ENCODE assay signal across 8 cellular contexts in genomic region chr12:56152132-56152755, GRCh38. TPM values are rescaled to one million over a fixed set of nuclear protein-coding genes. Genes with fewer than 3 reads are reported as not detected.
DNase-seq lines count a peak whose midpoint lies in the region; ATAC-seq, FAIRE-seq and TF ChIP-seq lines count a peak whose summit lies in the region.

Gene MYL6B (plus strand): TSS chr12:56152587. CDS start chr12:56153919, 1,332 bp downstream.

- H3K27ac Mint-ChIP-seq in activated T-helper 2 cell treated with anti-CD3 and anti-CD28 coated beads, Interferon-gamma antibody, Interleukin-2, Interleukin-4, amounts not matched to agents 10 μg/mL and 5 μg/mL and 100 μg/mL, durations not matched to agents 14 hours and 24 hours and 36 hours, result peak within 1 kb of the TSS; percentile 98
- peak within 1 kb of the TSS; percentile 87 to 97 (median 93) for H3K27ac Mint-ChIP-seq in nephron

- peak; percentile 87 for ATAC-seq in RWPE2 (ENCODE audit: low read depth)
- peak; percentile 91 for ATAC-seq in stimulated activated naive CD8-positive, alpha-beta T cell treated with anti-CD3 and anti-CD28 coated beads, Interleukin-15, Interleukin-2, amounts not matched to agents 100 U/mL and 50 U/mL, for 24 hours

- peaks cover 21% of the 10 kb centered on the region for H3K4me1 ChIP-seq in Loucy (ENCODE audit: insufficient read depth, low read length, poor library complexity, severe bottlenecking)
- no peaks in the 10 kb centered on the region for H3K4me1 ChIP-seq in RWPE2 (ENCODE audit: insufficient read depth, poor library complexity, severe bottlenecking)

- H3K9ac ChIP-seq in Loucy (ENCODE audit: low read depth, low read length, poor library complexity, severe bottlenecking), result peak within 1 kb of the TSS; percentile 92

- TF ChIP-seq POLR2A in H54 (IDR thresholded peaks at IDR 0.05; ENCODE audit: low read depth, low read length), result peak; percentile 57

- FAIRE-seq in H54 (lab: Jason Lieb, UNC), result peak; percentile 61

- peaks cover 32% of the 10 kb centered on the region for H3K79me2 ChIP-seq in Loucy (ENCODE audit: insufficient read depth, low read length)

- no peaks in the 10 kb centered on the region for H3K27me3 Mint-ChIP-seq in activated T-helper 2 cell treated with anti-CD3 and anti-CD28 coated beads, Interferon-gamma antibody, Interleukin-2, Interleukin-4, amounts not matched to agents 10 μg/mL and 5 μg/mL and 100 μg/mL, durations not matched to agents 14 hours and 24 hours and 36 hours (ENCODE audit: low read depth)
- no peaks in the 10 kb centered on the region for H3K27me3 Mint-ChIP-seq in nephron (ENCODE audit: low read depth)

- intact Hi-C loops in activated T-helper 2 cell treated with anti-CD3 and anti-CD28 coated beads, Interferon-gamma antibody, Interleukin-2, Interleukin-4, amounts not matched to agents 10 μg/mL and 5 μg/mL and 100 μg/mL, durations not matched to agents 14 hours and 24 hours and 36 hours (cut with micrococcal nuclease), result loop anchor here (1.0 to 5.0 kb wide), 4 partner anchors 26 to 70 kb away; partner anchors contain the start of genes NABP2, RNF41 and ZC3H10

- H3K4me2 ChIP-seq in Loucy (ENCODE audit: low read depth, low read length, poor library complexity, severe bottlenecking), result peak within 1 kb of the TSS; percentile 84

- DNase-seq in ELF-1 (ENCODE audit: low read depth, low spot score), result peak; percentile 93
- DNase-seq in H54 (ENCODE audit: insufficient read length, low spot score), result peak; percentile 77
- DNase-seq in RWPE2 (ENCODE audit: low spot score), result peak; percentile 93
- peak; percentile 93 for DNase-seq in activated T-helper 2 cell treated with anti-CD3 and anti-CD28 coated beads, Interferon-gamma antibody, Interleukin-2, Interleukin-4, amounts not matched to agents 10 μg/mL and 5 μg/mL and 100 μg/mL, durations not matched to agents 14 hours and 24 hours and 36 hours (ENCODE audit: low spot score)
- peak; percentile 89 for DNase-seq in fibroblast of pulmonary artery (ENCODE audit: low read depth)
- DNase-seq in stimulated activated naive CD8-positive, alpha-beta T cell treated with anti-CD3 and anti-CD28 coated beads, Interleukin-15, Interleukin-2, amounts not matched to agents 100 U/mL and 50 U/mL, for 24 hours, result peak; percentile 95

- peaks cover 41% of the 10 kb centered on the region for H3K4me1 Mint-ChIP-seq in activated T-helper 2 cell treated with anti-CD3 and anti-CD28 coated beads, Interferon-gamma antibody, Interleukin-2, Interleukin-4, amounts not matched to agents 10 μg/mL and 5 μg/mL and 100 μg/mL, durations not matched to agents 14 hours and 24 hours and 36 hours (ENCODE audit: low read depth)
- peaks cover 55% of the 10 kb centered on the region for H3K4me1 Mint-ChIP-seq in nephron

- peak within 1 kb of the TSS; percentile 78 for H2AFZ ChIP-seq in Loucy (ENCODE audit: low read length)

- H3K27me3 ChIP-seq in Loucy (ENCODE audit: insufficient read depth, low read length, poor library complexity, severe bottlenecking), result no peaks in the 10 kb centered on the region
- H3K27me3 ChIP-seq in RWPE2 (ENCODE audit: insufficient read depth, poor library complexity, severe bottlenecking), result no peaks in the 10 kb centered on the region

- peak within 1 kb of the TSS; percentile 84 for H3K27ac ChIP-seq in RWPE2 (ENCODE audit: poor library complexity, severe bottlenecking)

- TF ChIP-seq CTCF in Loucy (conservative IDR thresholded peaks at IDR 0.05; ENCODE audit: low read length), result no peak
- TF ChIP-seq CTCF in RWPE2 (IDR thresholded peaks at IDR 0.05; ENCODE audit: poor library complexity, severe bottlenecking), result no peak
- no peak for TF ChIP-seq CTCF in fibroblast of pulmonary artery (IDR thresholded peaks at IDR 0.05; ENCODE audit: low read length, missing control alignments)
- TF ChIP-seq CTCF in nephron (IDR thresholded peaks at IDR 0.05; ENCODE audit: unreplicated experiment in 3 of 3), result no peak

- peak within 1 kb of the TSS; percentile 88 for H3K4me3 ChIP-seq in Loucy (ENCODE audit: low read length, poor library complexity, severe bottlenecking)
- peak within 1 kb of the TSS; percentile 46 for H3K4me3 ChIP-seq in RWPE2 (ENCODE audit: severe bottlenecking)
- H3K4me3 ChIP-seq in fibroblast of pulmonary artery (replicated peaks; ENCODE audit: low read depth, low read length), result peak within 1 kb of the TSS; percentile 79

- H3K9me3 ChIP-seq in Loucy (ENCODE audit: insufficient read depth, low read depth, low read length) (no peaks in the 10 kb centered on the region), RWPE2 (ENCODE audit: severe bottlenecking) (no peaks in the 10 kb centered on the region)

- no peaks in the 10 kb centered on the region for H3K9me3 Mint-ChIP-seq in activated T-helper 2 cell treated with anti-CD3 and anti-CD28 coated beads, Interferon-gamma antibody, Interleukin-2, Interleukin-4, amounts not matched to agents 10 μg/mL and 5 μg/mL and 100 μg/mL, durations not matched to agents 14 hours and 24 hours and 36 hours
- H3K9me3 Mint-ChIP-seq in nephron, result no peaks in the 10 kb centered on the region

- H3K36me3 ChIP-seq in Loucy (ENCODE audit: insufficient read depth, low read length) (no peaks in the 10 kb centered on the region), RWPE2 (ENCODE audit: low read depth) (no peaks in the 10 kb centered on the region)

- peaks cover 13% of the 10 kb centered on the region for H3K36me3 Mint-ChIP-seq in activated T-helper 2 cell treated with anti-CD3 and anti-CD28 coated beads, Interferon-gamma antibody, Interleukin-2, Interleukin-4, amounts not matched to agents 10 μg/mL and 5 μg/mL and 100 μg/mL, durations not matched to agents 14 hours and 24 hours and 36 hours (ENCODE audit: low read depth)
- H3K36me3 Mint-ChIP-seq in nephron (ENCODE audit: low read depth), result peaks cover 13% of the 10 kb centered on the region

- no peaks in the 10 kb centered on the region for H4K20me1 ChIP-seq in Loucy (ENCODE audit: insufficient read depth, low read length, poor library complexity, severe bottlenecking)

- peak within 1 kb of the TSS; percentile 95 for H3K4me3 Mint-ChIP-seq in activated T-helper 2 cell treated with anti-CD3 and anti-CD28 coated beads, Interferon-gamma antibody, Interleukin-2, Interleukin-4, amounts not matched to agents 10 μg/mL and 5 μg/mL and 100 μg/mL, durations not matched to agents 14 hours and 24 hours and 36 hours (ENCODE audit: low read depth)
- peak within 1 kb of the TSS; percentile 97 to 100 (median 99) for H3K4me3 Mint-ChIP-seq in nephron

- no peaks in the 10 kb centered on the region for H3F3A ChIP-seq in Loucy (ENCODE audit: low read depth)

- H3K9me2 ChIP-seq in Loucy (replicated peaks; ENCODE audit: low read depth, low read length), result no peaks in the 10 kb centered on the region

RNA-seq across cellular contexts. Expression of gene MYL6B, which starts in this region (rescaled TPM):
- total RNA-seq in activated T-helper 2 cell treated with anti-CD3 and anti-CD28 coated beads, Interferon-gamma antibody, Interleukin-2, Interleukin-4, amounts not matched to agents 10 μg/mL and 5 μg/mL and 100 μg/mL, durations not matched to agents 14 hours and 24 hours and 36 hours, result 89.7 and 94.3 TPM in 2 replicates

Comparison
In these comparisons a context has a peak if more than half of its experiments do, and no peak if none do; other contexts are left out.
1. Peak in every context shown above with its lines: DNase-seq, ATAC-seq, H3K4me3 ChIP-seq and H3K27ac ChIP-seq.